In the genomic region with DNA sequence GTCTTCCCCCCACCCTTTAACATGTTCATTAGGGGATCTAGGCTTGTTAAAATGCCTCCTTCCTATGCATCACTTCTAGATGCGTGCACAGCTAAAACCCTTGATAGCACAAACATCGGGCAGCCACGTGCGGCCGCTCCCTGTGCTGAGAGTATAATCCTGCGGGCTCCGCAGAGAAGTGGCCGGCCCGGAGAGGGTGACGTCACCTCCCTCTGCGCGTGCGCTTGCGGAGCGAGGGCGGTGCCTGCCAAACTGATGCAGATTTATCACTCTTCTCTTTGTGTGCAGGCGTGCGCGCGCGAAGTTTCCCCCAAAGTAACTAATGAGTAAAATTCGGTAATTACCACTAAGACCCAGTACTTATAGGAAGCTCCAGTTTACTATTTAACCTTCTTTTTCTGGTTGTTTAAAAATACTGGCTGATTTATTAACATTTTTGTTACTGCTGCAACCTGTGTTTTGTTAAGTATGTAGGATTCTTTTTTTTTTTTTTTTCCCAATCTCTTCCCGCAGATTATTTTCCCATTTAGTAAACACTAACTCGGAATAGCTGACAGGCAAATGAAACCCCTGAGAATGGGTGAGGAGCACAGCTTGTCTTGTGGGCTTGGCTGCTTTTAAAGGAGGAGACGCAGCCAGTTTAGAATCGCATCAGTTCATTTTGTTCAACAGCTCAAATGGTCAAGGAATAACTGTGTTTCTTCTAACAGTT, we compare ENCODE assay signal across 8 cellular contexts.
DNase-seq lines count a peak whose midpoint lies in the region; ATAC-seq and TF ChIP-seq lines count a peak whose summit lies in the region.

No MANE protein-coding gene starts in this region.

- no peak overlapping the region for H3K27ac Mint-ChIP-seq in activated CD4-positive, alpha-beta memory T cell treated with anti-CD3 and anti-CD28 coated beads for 36 hours

- peaks cover 22% of the 10 kb centered on the region for H3K27me3 Mint-ChIP-seq in activated CD4-positive, alpha-beta memory T cell treated with anti-CD3 and anti-CD28 coated beads for 36 hours

- H3K4me1 Mint-ChIP-seq in activated CD4-positive, alpha-beta memory T cell treated with anti-CD3 and anti-CD28 coated beads for 36 hours (ENCODE audit: low read depth) = peaks cover 6% of the 10 kb centered on the region

- TF ChIP-seq CTCF in C4-2B (conservative IDR thresholded peaks at IDR 0.05) (no peak), dorsolateral prefrontal cortex (IDR thresholded peaks at IDR 0.05 in 54 of 56, conservative IDR thresholded peaks at IDR 0.05 in 2 of 56; ENCODE audit: low read depth in 1 of 56, partially characterized antibody in 56 of 56) (peak in 19 of 56 donors; percentile 1 to 48 (median 28))

- CTCF ChIA-PET in activated CD4-positive, alpha-beta memory T cell treated with anti-CD3 and anti-CD28 coated beads for 36 hours (lab: Charles Lee) = no interaction called here

- peak; percentile 58 for DNase-seq in GM19240 (ENCODE audit: insufficient read length, low spot score)
- DNase-seq in NCI-H460 (ENCODE audit: extremely low read depth, low read depth) = peak; percentile 91
- peak; percentile 82 for DNase-seq in activated CD4-positive, alpha-beta memory T cell treated with anti-CD3 and anti-CD28 coated beads for 36 hours
- peak; percentile 84 to 94 (median 92) for DNase-seq in dorsolateral prefrontal cortex
- peak; percentile 94 for DNase-seq in lung microvascular endothelial cell (ENCODE audit: low read depth in 2 of 2)
- DNase-seq in stimulated activated CD8-positive, alpha-beta memory T cell treated with anti-CD3 and anti-CD28 coated beads, Interleukin-12 subunit alpha, Interleukin-12 subunit beta, amount 100 ng/mL, for 24 hours (ENCODE audit: extremely low read depth) = peak; percentile 45

- H3K27me3 ChIP-seq in dorsolateral prefrontal cortex = peaks cover 0 to 4% (median 0%) of the 10 kb centered on the region in 45 donors

- H3K4me3 ChIP-seq in dorsolateral prefrontal cortex = peak overlapping the region in 58 of 59 donors; percentile 1 to 64 (median 46)

- intact Hi-C loops in activated CD4-positive, alpha-beta memory T cell treated with anti-CD3 and anti-CD28 coated beads for 36 hours (cut with micrococcal nuclease) = loop anchor here (10.0 kb wide), 1 partner anchor 120 kb away; the partner anchor contains the start of gene TRIO
- intact Hi-C loops in dorsolateral prefrontal cortex (cut with DNase I) = loop anchor here (1.0 to 10.0 kb wide), 4 partner anchors 121 to 277 kb away; partner anchors contain the start of gene TRIO (in 2 of the 2)

- H3K27ac ChIP-seq in C4-2B (peak overlapping the region; percentile 16; the same call in 1 of the 2 replicates), dorsolateral prefrontal cortex (peak overlapping the region in 25 of 59 donors; percentile 4 to 80 (median 26))

- peak; percentile 87 for ATAC-seq in HG03432 (IDR thresholded peaks at IDR 0.05; ENCODE audit: unreplicated experiment)

- no peak overlapping the region for H3K4me3 Mint-ChIP-seq in activated CD4-positive, alpha-beta memory T cell treated with anti-CD3 and anti-CD28 coated beads for 36 hours

- POLR2A ChIA-PET in activated CD4-positive, alpha-beta memory T cell treated with anti-CD3 and anti-CD28 coated beads for 36 hours (lab: Charles Lee) = no interaction called here

- no peaks in the 10 kb centered on the region for H3K9me3 Mint-ChIP-seq in activated CD4-positive, alpha-beta memory T cell treated with anti-CD3 and anti-CD28 coated beads for 36 hours

- no peaks in the 10 kb centered on the region for H3K36me3 Mint-ChIP-seq in activated CD4-positive, alpha-beta memory T cell treated with anti-CD3 and anti-CD28 coated beads for 36 hours
